Comparison of ENCODE assay signal across 2 cellular contexts in genomic region chr7:38977658-38978057, GRCh38.
TF ChIP-seq lines count a peak whose summit lies in the region.

Gene POU6F2, plus strand, starts transcription at chr7:38977909. Its CDS starts 45 bp downstream, at chr7:38977954.

TF ChIP-seq in HEK293T, 16 proteins besides CTCF, POLR2A, EP300 and RAD21:
- no peak for TF ChIP-seq L3MBTL2 (conservative IDR thresholded peaks at IDR 0.05)
- TF ChIP-seq PKNOX1 (IDR thresholded peaks at IDR 0.05): 0 out of 2 replicates have a peak, but pooled peaks have one; percentile 3

TF ChIP-seq in K562, 482 proteins besides CTCF, POLR2A, EP300 and RAD21:
- TF ChIP-seq ZNF699 (CRISPR knock-in tag; IDR thresholded peaks at IDR 0.05; ENCODE audit: insufficient replicate concordance) (no peak), COPS2 (conservative IDR thresholded peaks at IDR 0.05) (no peak), VEZF1 (CRISPR knock-in tag; IDR thresholded peaks at IDR 0.05) (no peak), PKNOX1 (IDR thresholded peaks at IDR 0.05) (peak; percentile 33), STAT6 (CRISPR knock-in tag; IDR thresholded peaks at IDR 0.05) (no peak), GTF2E2 (tag; IDR thresholded peaks at IDR 0.05) (no peak), ZNF347 (CRISPR knock-in tag; IDR thresholded peaks at IDR 0.05; ENCODE audit: low read depth) (no peak), FOSL1 (tag; conservative IDR thresholded peaks at IDR 0.05) (no peak), TFE3 (CRISPR knock-in tag; IDR thresholded peaks at IDR 0.05) (peak; percentile 63), SAP30 (IDR thresholded peaks at IDR 0.05; ENCODE audit: borderline replicate concordance, insufficient read depth, low read depth, low read length, poor library complexity, severe bottlenecking) (no peak)
TF ChIP-seq in K562: peak in this region for 2.
